ENCODE assay signal across 8 cellular contexts in genomic region chr18:9913526-9914333, GRCh38. TPM values are rescaled to one million over a fixed set of nuclear protein-coding genes. Genes with fewer than 3 reads are reported as not detected.
DNase-seq lines count a peak whose midpoint lies in the region; ATAC-seq and TF ChIP-seq lines count a peak whose summit lies in the region.

VAPA (plus strand) TSS chr18:9914016; CDS start chr18:9914257, 241 bp downstream.

- H3K4me1 ChIP-seq in PC-3 (ENCODE audit: insufficient read depth, low read length) (peaks cover 33% of the 10 kb centered on the region), mucosa of descending colon (ENCODE audit: low read depth) (peaks cover 33% of the 10 kb centered on the region)

- no peak for TF ChIP-seq CTCF in PC-3 (conservative IDR thresholded peaks at IDR 0.05; ENCODE audit: low read depth, low read length)
- no peak for TF ChIP-seq CTCF in mucosa of descending colon (IDR thresholded peaks at IDR 0.05)

- DNase-seq in DMS53 (lab: John Stamatoyannopoulos, UW) (peak; percentile 100), PC-3 (peak; percentile 98), activated T-cell treated with anti-CD3 and anti-CD28 coated beads for 48 hours (ENCODE audit: low read depth) (peak; percentile 94), epithelial cell of prostate (ENCODE audit: low read depth, low spot score) (peak; percentile 80), mucosa of descending colon (peak; percentile 95 to 97 (median 96))
- peak; percentile 92 for DNase-seq in Jurkat, Clone E6-1 (ENCODE audit: low read depth, low spot score)
- peak; percentile 76 to 83 for DNase-seq in stimulated activated CD8-positive, alpha-beta memory T cell treated with anti-CD3 and anti-CD28 coated beads, Interleukin-4, amount 100 ng/mL, for 1 hour (ENCODE audit: low read depth in 2 of 2, low spot score in 1 of 2)

- peaks cover 37% of the 10 kb centered on the region for H4K20me1 ChIP-seq in PC-3 (ENCODE audit: low read length)

- H3K4me3 ChIP-seq in Jurkat, Clone E6-1 (ENCODE audit: low read length), result peak within 1 kb of the TSS; percentile 78
- H3K4me3 ChIP-seq in PC-3 (ENCODE audit: low read length), result peak within 1 kb of the TSS; percentile 78
- peak within 1 kb of the TSS; percentile 95 for H3K4me3 ChIP-seq in mucosa of descending colon

- H3K79me2 ChIP-seq in PC-3 (ENCODE audit: low read length), result peaks cover 46% of the 10 kb centered on the region

- no peaks in the 10 kb centered on the region for H3F3A ChIP-seq in PC-3 (ENCODE audit: low read length, unreplicated experiment)

- H3K27ac ChIP-seq in PC-3 (ENCODE audit: low read length), result peak within 1 kb of the TSS; percentile 84
- H3K27ac ChIP-seq in epithelial cell of prostate, result peak within 1 kb of the TSS; percentile 92

- H3K4me2 ChIP-seq in PC-3 (ENCODE audit: low read length), result peak within 1 kb of the TSS; percentile 87

- CTCF ChIA-PET in PC-3 (lab: Charles Lee), result interaction anchor here (0.6 to 0.9 kb wide), 2 partner anchors 338 to 374 kb away, joined by 3 read pairs; no protein-coding TSS in a partner anchor

- H3K9me2 ChIP-seq in PC-3 (replicated peaks; ENCODE audit: low read length), result no peaks in the 10 kb centered on the region

- peak within 1 kb of the TSS; percentile 97 for H3K9ac ChIP-seq in PC-3 (ENCODE audit: low read length)

- no peaks in the 10 kb centered on the region for H3K9me3 ChIP-seq in PC-3 (ENCODE audit: low read length)
- no peaks in the 10 kb centered on the region for H3K9me3 ChIP-seq in mucosa of descending colon

- no TSS peak for BruUV-seq in PC-3 (replicated peaks; lab: Mats Ljungman, UMichigan)

- intact Hi-C loops in PC-3 (cut with micrococcal nuclease) (loop anchor here (2.0 to 10.0 kb wide), 5 partner anchors 89 to 339 kb away; partner anchors contain the start of gene PPP4R1), mucosa of descending colon (cut with DNase I, micrococcal nuclease) (loop anchor here in 1 of 2 donors (5.0 kb wide), 1 partner anchor 206 kb away; the partner anchor contains the start of gene RAB31)

- H3K27me3 ChIP-seq in PC-3 (ENCODE audit: low read length), result no peaks in the 10 kb centered on the region

- ATAC-seq in GM21717 (IDR thresholded peaks at IDR 0.05; ENCODE audit: unreplicated experiment) (peak; percentile 79), PC-3 (peak; percentile 83), mucosa of descending colon (peak; percentile 93)

- peak within 1 kb of the TSS; percentile 81 for H2AFZ ChIP-seq in PC-3 (ENCODE audit: low read length)

- POLR2A ChIA-PET in PC-3 (lab: Charles Lee; ENCODE audit: unreplicated experiment), result interaction anchor here (0.5 to 0.6 kb wide), 4 partner anchors 33 to 843 kb away, joined by 3 to 6 read pairs (median 4); no protein-coding TSS in a partner anchor

- H3K36me3 ChIP-seq in PC-3 (ENCODE audit: low read depth, low read length) (no peaks in the 10 kb centered on the region), mucosa of descending colon (ENCODE audit: low read depth) (no peaks in the 10 kb centered on the region)

RNA-seq across cellular contexts. Expression of gene VAPA, which starts in this region (rescaled TPM):
- polyA plus RNA-seq in Jurkat, Clone E6-1 (2012; ENCODE audit: insufficient read depth, insufficient read length), result 212 TPM
- total RNA-seq in PC-3 (2014; rRNA removed), result 281 and 293 TPM in 2 replicates
- 100 to 1,000 TPM; 240 to 333 (median 273) TPM for total RNA-seq in mucosa of descending colon

Comparison
In these comparisons a context has a peak if more than half of its experiments do, and no peak if none do; other contexts are left out.
1. Peak in every context shown above with its lines: DNase-seq, ATAC-seq, H3K4me3 ChIP-seq and H3K27ac ChIP-seq.